Comparison of ENCODE assay signal across 8 cellular contexts in the genomic region with DNA sequence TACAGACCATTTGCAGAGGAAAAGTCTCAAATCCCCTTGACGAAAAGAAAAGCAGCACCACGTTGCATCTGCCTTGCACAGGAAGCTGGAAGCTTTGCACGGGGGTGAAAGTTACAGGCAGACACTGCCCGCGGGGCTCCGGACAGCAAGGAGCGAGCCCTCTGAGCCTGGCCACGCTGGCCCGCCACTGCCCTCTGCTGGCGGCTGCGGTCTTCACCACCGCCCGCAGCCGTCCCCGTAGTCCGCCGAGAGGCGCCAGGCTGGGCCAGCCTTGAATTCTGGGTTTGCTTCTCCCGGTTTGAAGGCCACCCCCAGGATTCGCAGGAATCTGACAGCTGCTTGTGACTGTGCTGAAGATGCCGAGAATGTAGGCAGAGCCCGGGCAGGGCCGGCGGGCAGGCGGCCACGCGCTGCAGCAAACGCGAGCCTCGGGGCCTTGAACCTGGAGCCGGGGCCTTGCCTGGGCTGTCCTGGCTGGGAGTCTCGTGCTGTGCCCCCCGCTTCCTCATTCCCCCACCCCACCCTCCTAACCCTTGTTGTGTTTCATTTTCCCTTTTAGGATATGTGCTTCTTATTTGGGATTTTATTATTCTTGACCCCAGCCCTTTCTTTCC. TPM values are rescaled to one million over a fixed set of nuclear protein-coding genes. Genes with fewer than 3 reads are reported as not detected.
DNase-seq lines count a peak whose midpoint lies in the region; ATAC-seq and TF ChIP-seq lines count a peak whose summit lies in the region.

No MANE protein-coding gene starts in this region.

- no peaks in the 10 kb centered on the region for H3K36me3 ChIP-seq in OCI-LY1 (ENCODE audit: insufficient read depth, low read length)
- no peaks in the 10 kb centered on the region for H3K36me3 ChIP-seq in neural cell (ENCODE audit: insufficient read depth, low read length)
- no peaks in the 10 kb centered on the region for H3K36me3 ChIP-seq in subcutaneous abdominal adipose tissue (ENCODE audit: control insufficient read depth in 5 of 5, insufficient read depth in 5 of 5, low read length in 5 of 5)

- TF ChIP-seq RAD21 in neural cell (conservative IDR thresholded peaks at IDR 0.05): peak; percentile 88

- H3K27me3 ChIP-seq in OCI-LY1 (ENCODE audit: insufficient read depth, low read length) (peaks cover 8% of the 10 kb centered on the region; the same call in 1 of the 2 replicates), neural cell (ENCODE audit: insufficient read depth, low read depth, low read length) (no peaks in the 10 kb centered on the region), subcutaneous abdominal adipose tissue (ENCODE audit: control insufficient read depth in 5 of 5, insufficient read depth in 4 of 5, low read length in 5 of 5) (peaks cover 6 to 29% (median 7%) of the 10 kb centered on the region in 5 donors)

- no peak overlapping the region for H3K27ac Mint-ChIP-seq in activated T-cell treated with anti-CD3 and anti-CD28 coated beads, Interleukin-2, amount 50 U/mL, for 72 hours

- peak overlapping the region; percentile 29 to 49 for H3K4me3 Mint-ChIP-seq in activated T-cell treated with anti-CD3 and anti-CD28 coated beads, Interleukin-2, amount 50 U/mL, for 72 hours

- TF ChIP-seq EP300 in neural cell (conservative IDR thresholded peaks at IDR 0.05; ENCODE audit: poor library complexity, severe bottlenecking): no peak

- CTCF ChIA-PET in AG04449 (lab: Yijun Ruan, JAX): interaction anchor here (0.8 to 4.3 kb wide), 19 partner anchors 10 to 381 kb away, joined by 3 to 46 read pairs (median 3); no protein-coding TSS in a partner anchor

- TF ChIP-seq CTCF in AG04449 (IDR thresholded peaks at IDR 0.05; ENCODE audit: insufficient read depth, low read length, missing control alignments): peak; percentile 96
- TF ChIP-seq CTCF in OCI-LY1 (IDR thresholded peaks at IDR 0.05; ENCODE audit: low read length): peak; percentile 90
- peak; percentile 89 for TF ChIP-seq CTCF in fibroblast of pulmonary artery (IDR thresholded peaks at IDR 0.05; ENCODE audit: low read length, missing control alignments)
- TF ChIP-seq CTCF in neural cell (IDR thresholded peaks at IDR 0.05; ENCODE audit: poor library complexity, severe bottlenecking): peak; percentile 86

- no peaks in the 10 kb centered on the region for H3K4me1 ChIP-seq in OCI-LY1 (ENCODE audit: insufficient read depth, low read length, severe bottlenecking)
- H3K4me1 ChIP-seq in subcutaneous abdominal adipose tissue (ENCODE audit: control insufficient read depth in 5 of 5, insufficient read depth in 5 of 5, low read length in 5 of 5): peaks cover 0 to 8% (median 4%) of the 10 kb centered on the region in 5 donors

- no peak overlapping the region for H3K4me2 ChIP-seq in OCI-LY1 (ENCODE audit: low read length)
- H3K4me2 ChIP-seq in neural cell (ENCODE audit: low read length): no peak overlapping the region

- H3K27ac ChIP-seq in OCI-LY1 (ENCODE audit: low read depth, low read length, poor library complexity, severe bottlenecking): no peak overlapping the region
- H3K27ac ChIP-seq in neural cell (ENCODE audit: low read length): no peak overlapping the region
- no peak overlapping the region for H3K27ac ChIP-seq in subcutaneous abdominal adipose tissue (ENCODE audit: low read depth, low read length)

- H3K27me3 Mint-ChIP-seq in activated T-cell treated with anti-CD3 and anti-CD28 coated beads, Interleukin-2, amount 50 U/mL, for 72 hours (ENCODE audit: low read depth): peaks cover 84% of the 10 kb centered on the region

- no peak overlapping the region for H3K9ac ChIP-seq in OCI-LY1 (ENCODE audit: low read length)
- H3K9ac ChIP-seq in neural cell (ENCODE audit: low read length): no peak overlapping the region
- peak overlapping the region in 1 of 5 donors; percentile 22 for H3K9ac ChIP-seq in subcutaneous abdominal adipose tissue (ENCODE audit: low read length in 5 of 5)

- H3F3A ChIP-seq in OCI-LY1 (ENCODE audit: insufficient read depth, low read length) (no peaks in the 10 kb centered on the region), neural cell (ENCODE audit: insufficient read depth, low read length, poor library complexity, severe bottlenecking) (no peaks in the 10 kb centered on the region)

- H4K20me1 ChIP-seq in OCI-LY1 (ENCODE audit: insufficient read depth, low read length) (no peaks in the 10 kb centered on the region), neural cell (ENCODE audit: insufficient read depth) (no peaks in the 10 kb centered on the region)

- H3K9me3 Mint-ChIP-seq in activated T-cell treated with anti-CD3 and anti-CD28 coated beads, Interleukin-2, amount 50 U/mL, for 72 hours: no peaks in the 10 kb centered on the region

- POLR2A ChIA-PET in AG04449 (lab: Yijun Ruan, JAX): no interaction called here

- no peak overlapping the region for H2AFZ ChIP-seq in OCI-LY1 (ENCODE audit: low read length)
- no peak overlapping the region for H2AFZ ChIP-seq in neural cell (ENCODE audit: low read depth, low read length)

- peaks cover 9% of the 10 kb centered on the region for H3K4me1 Mint-ChIP-seq in activated T-cell treated with anti-CD3 and anti-CD28 coated beads, Interleukin-2, amount 50 U/mL, for 72 hours (ENCODE audit: low read depth)

- H3K4me3 ChIP-seq in AG04449 (ENCODE audit: low read depth, low read length): no peak overlapping the region; the same call in 1 of the 2 replicates
- H3K4me3 ChIP-seq in OCI-LY1 (ENCODE audit: low read depth, low read length, poor library complexity, severe bottlenecking): no peak overlapping the region
- no peak overlapping the region for H3K4me3 ChIP-seq in fibroblast of pulmonary artery (replicated peaks; ENCODE audit: low read depth, low read length)
- H3K4me3 ChIP-seq in neural cell (ENCODE audit: low read length): no peak overlapping the region
- H3K4me3 ChIP-seq in subcutaneous abdominal adipose tissue (ENCODE audit: low read depth in 1 of 5, low read length in 5 of 5): peak overlapping the region in 4 of 5 donors; percentile 26 to 52 (median 34)

- H3K79me2 ChIP-seq in OCI-LY1 (ENCODE audit: insufficient read depth, low read length) (no peaks in the 10 kb centered on the region), neural cell (replicated peaks; ENCODE audit: insufficient read depth, low read length) (no peaks in the 10 kb centered on the region)

- no peaks in the 10 kb centered on the region for H3K9me2 ChIP-seq in OCI-LY1 (ENCODE audit: low read depth, low read length)
- H3K9me2 ChIP-seq in neural cell (ENCODE audit: insufficient read depth, low read length): no peaks in the 10 kb centered on the region

- H3K36me3 Mint-ChIP-seq in activated T-cell treated with anti-CD3 and anti-CD28 coated beads, Interleukin-2, amount 50 U/mL, for 72 hours (ENCODE audit: insufficient read depth in 2 of 2): no peaks in the 10 kb centered on the region

- ATAC-seq in GM18868 (IDR thresholded peaks at IDR 0.05; ENCODE audit: unreplicated experiment) (peak; percentile 91), HG03066 (IDR thresholded peaks at IDR 0.05; ENCODE audit: low read depth, unreplicated experiment) (peak; percentile 85)
- peak; percentile 93 to 94 for ATAC-seq in activated T-cell treated with anti-CD3 and anti-CD28 coated beads, Interleukin-2, amount 50 U/mL, for 72 hours (replicated peaks in 1 of 2)

- DNase-seq in AG04449 (ENCODE audit: low read depth, low spot score): no peak
- peak; percentile 67 to 78 for DNase-seq in activated T-cell treated with anti-CD3 and anti-CD28 coated beads, Interleukin-2, amount 50 U/mL, for 72 hours
- DNase-seq in fibroblast of pulmonary artery (ENCODE audit: low read depth): peak; percentile 71

- H3K9me3 ChIP-seq in OCI-LY1 (ENCODE audit: low read length) (no peaks in the 10 kb centered on the region), neural cell (ENCODE audit: low read length) (no peaks in the 10 kb centered on the region), subcutaneous abdominal adipose tissue (ENCODE audit: control insufficient read depth in 5 of 5, low read length in 5 of 5) (no peaks in the 10 kb centered on the region)

TF ChIP-seq in neural cell, 6 proteins besides CTCF, POLR2A, EP300 and RAD21:
- TF ChIP-seq SMC3 (conservative IDR thresholded peaks at IDR 0.05; ENCODE audit: poor library complexity) (peak; percentile 92), EZH2 (IDR thresholded peaks at IDR 0.05; ENCODE audit: borderline replicate concordance, insufficient read depth, low read length, poor library complexity, severe bottlenecking) (no peak), TAF1 (IDR thresholded peaks at IDR 0.05; ENCODE audit: low read depth) (no peak), MXI1 (conservative IDR thresholded peaks at IDR 0.05; ENCODE audit: poor library complexity, severe bottlenecking) (no peak)
- TF ChIP-seq, protein P1, sequence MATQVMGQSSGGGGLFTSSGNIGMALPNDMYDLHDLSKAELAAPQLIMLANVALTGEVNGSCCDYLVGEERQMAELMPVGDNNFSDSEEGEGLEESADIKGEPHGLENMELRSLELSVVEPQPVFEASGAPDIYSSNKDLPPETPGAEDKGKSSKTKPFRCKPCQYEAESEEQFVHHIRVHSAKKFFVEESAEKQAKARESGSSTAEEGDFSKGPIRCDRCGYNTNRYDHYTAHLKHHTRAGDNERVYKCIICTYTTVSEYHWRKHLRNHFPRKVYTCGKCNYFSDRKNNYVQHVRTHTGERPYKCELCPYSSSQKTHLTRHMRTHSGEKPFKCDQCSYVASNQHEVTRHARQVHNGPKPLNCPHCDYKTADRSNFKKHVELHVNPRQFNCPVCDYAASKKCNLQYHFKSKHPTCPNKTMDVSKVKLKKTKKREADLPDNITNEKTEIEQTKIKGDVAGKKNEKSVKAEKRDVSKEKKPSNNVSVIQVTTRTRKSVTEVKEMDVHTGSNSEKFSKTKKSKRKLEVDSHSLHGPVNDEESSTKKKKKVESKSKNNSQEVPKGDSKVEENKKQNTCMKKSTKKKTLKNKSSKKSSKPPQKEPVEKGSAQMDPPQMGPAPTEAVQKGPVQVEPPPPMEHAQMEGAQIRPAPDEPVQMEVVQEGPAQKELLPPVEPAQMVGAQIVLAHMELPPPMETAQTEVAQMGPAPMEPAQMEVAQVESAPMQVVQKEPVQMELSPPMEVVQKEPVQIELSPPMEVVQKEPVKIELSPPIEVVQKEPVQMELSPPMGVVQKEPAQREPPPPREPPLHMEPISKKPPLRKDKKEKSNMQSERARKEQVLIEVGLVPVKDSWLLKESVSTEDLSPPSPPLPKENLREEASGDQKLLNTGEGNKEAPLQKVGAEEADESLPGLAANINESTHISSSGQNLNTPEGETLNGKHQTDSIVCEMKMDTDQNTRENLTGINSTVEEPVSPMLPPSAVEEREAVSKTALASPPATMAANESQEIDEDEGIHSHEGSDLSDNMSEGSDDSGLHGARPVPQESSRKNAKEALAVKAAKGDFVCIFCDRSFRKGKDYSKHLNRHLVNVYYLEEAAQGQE (IDR thresholded peaks at IDR 0.05; ENCODE audit: borderline replicate concordance): no peak

RNA-seq across cellular contexts. Expression of a gene that starts 49.2 kb away (rescaled TPM):
- under 1 TPM; 0.24 to 0.81 TPM for total RNA-seq in activated T-cell treated with anti-CD3 and anti-CD28 coated beads, Interleukin-2, amount 50 U/mL, for 72 hours
- polyA plus RNA-seq in neural cell: not detected in 2 replicates
- not detected in 2 replicates for polyA minus RNA-seq in neural cell

Comparison
In these comparisons a context has a peak if more than half of its experiments do, and no peak if none do; other contexts are left out.
1. H3K4me3 ChIP-seq: peak in subcutaneous abdominal adipose tissue (4 of 5); none in AG04449 (single experiment), OCI-LY1 (single experiment), fibroblast of pulmonary artery (single experiment) and neural cell (single experiment).
2. Peak in every context shown above with its lines, with median percentiles within 50 percentile points of each other: CTCF ChIP-seq and ATAC-seq.